ENCODE assay signal across 10 cellular contexts in genomic region chr5:41893074-41893851, GRCh38. TPM values are rescaled to one million over a fixed set of nuclear protein-coding genes. Genes with fewer than 3 reads are reported as not detected.
DNase-seq lines count a peak whose midpoint lies in the region; ATAC-seq and TF ChIP-seq lines count a peak whose summit lies in the region.
"Had no signal": no experiment of that assay in that cellular context is flagged by ENCODE, and none has a peak within 500 bp of the region (broad histone marks: within the 10 kb centered on the region; RNA-seq: fewer than 3 reads in every experiment).

No MANE protein-coding gene starts in this region.

- peak; percentile 57 for ATAC-seq in GM18511 (IDR thresholded peaks at IDR 0.05; ENCODE audit: unreplicated experiment)
- peak; percentile 59 for ATAC-seq in GM19467 (IDR thresholded peaks at IDR 0.05; ENCODE audit: unreplicated experiment)
- ATAC-seq in HG02973 (IDR thresholded peaks at IDR 0.05; ENCODE audit: unreplicated experiment), result peak; percentile 52

- H3K4me3 ChIP-seq in WI38 (ENCODE audit: low read depth, low read length) (peak overlapping the region; percentile 17; the same call in 1 of the 2 replicates), H7 (ENCODE audit: insufficient read depth, low read depth, low read length) (no peak overlapping the region)

- no peak for DNase-seq in H7
- no peak for DNase-seq in CD14-positive monocyte (ENCODE audit: low spot score)
- no peak for DNase-seq in stimulated activated CD4-positive, alpha-beta T cell treated with anti-CD3 and anti-CD28 coated beads, Interleukin-2, amount 100 ng/mL, for 24 hours
- no peak for DNase-seq in COLO829 (ENCODE audit: low spot score)
- DNase-seq: Caco-2, NCI-H1436 had no signal

- peaks cover 9 to 21% (median 14%) of the 10 kb centered on the region in 3 donors for H3K27me3 Mint-ChIP-seq in CD14-positive monocyte (ENCODE audit: low read depth in 3 of 3)

- peaks cover 6% of the 10 kb centered on the region for H3K4me1 Mint-ChIP-seq in CD14-positive monocyte

- H3K36me3 ChIP-seq in H7 (replicated peaks; ENCODE audit: control insufficient read depth, insufficient read depth, low read length), result no peaks in the 10 kb centered on the region

- intact Hi-C loops in CD14-positive monocyte (cut with micrococcal nuclease), result no loop called here

- peak overlapping the region in 1 of 2 donors; percentile 48 for H3K4me3 Mint-ChIP-seq in CD14-positive monocyte

- no peaks in the 10 kb centered on the region for H3K27me3 ChIP-seq in H7 (ENCODE audit: control insufficient read depth, insufficient read depth, low read length)

- TF ChIP-seq CTCF in WI38 (IDR thresholded peaks at IDR 0.05; ENCODE audit: low read depth, low read length) (no peak), CD14-positive monocyte (IDR thresholded peaks at IDR 0.05) (no peak)

- H3K36me3 Mint-ChIP-seq in CD14-positive monocyte, result no peaks in the 10 kb centered on the region

- H3K9me3 Mint-ChIP-seq in CD14-positive monocyte, result peaks cover 0 to 4% (median 0%) of the 10 kb centered on the region in 7 donors

- no peak overlapping the region for H3K27ac Mint-ChIP-seq in CD14-positive monocyte

RNA-seq across cellular contexts. Expression of gene RIMOC1, which starts 10.9 kb away (rescaled TPM):
- total RNA-seq in H7 (2014; rRNA removed; shearing (Covaris generic)), result 16.8 and 17.6 TPM in 2 replicates
- 10 to 100 TPM; 11.2 to 15.3 TPM for polyA plus RNA-seq in CD14-positive monocyte

RNA-seq across cellular contexts. Expression of gene OXCT1, which starts 23.0 kb away (rescaled TPM):
- 15.4 and 25.1 TPM in 2 replicates for total RNA-seq in H7 (2014; rRNA removed; shearing (Covaris generic))
- polyA plus RNA-seq in CD14-positive monocyte, result 1 to 10 TPM; 1.9 to 3.4 TPM

RNA-seq across cellular contexts. Expression of gene FBXO4, which starts 31.8 kb away (rescaled TPM):
- 1.3 and 1.4 TPM in 2 replicates for total RNA-seq in H7 (2014; rRNA removed; shearing (Covaris generic))
- polyA plus RNA-seq in CD14-positive monocyte, result 10 to 100 TPM in 1 of 2 donors, 1 to 10 TPM in 1; 8.7 to 10.4 TPM
